ENCODE assay signal across 15 cellular contexts in the genomic region with DNA sequence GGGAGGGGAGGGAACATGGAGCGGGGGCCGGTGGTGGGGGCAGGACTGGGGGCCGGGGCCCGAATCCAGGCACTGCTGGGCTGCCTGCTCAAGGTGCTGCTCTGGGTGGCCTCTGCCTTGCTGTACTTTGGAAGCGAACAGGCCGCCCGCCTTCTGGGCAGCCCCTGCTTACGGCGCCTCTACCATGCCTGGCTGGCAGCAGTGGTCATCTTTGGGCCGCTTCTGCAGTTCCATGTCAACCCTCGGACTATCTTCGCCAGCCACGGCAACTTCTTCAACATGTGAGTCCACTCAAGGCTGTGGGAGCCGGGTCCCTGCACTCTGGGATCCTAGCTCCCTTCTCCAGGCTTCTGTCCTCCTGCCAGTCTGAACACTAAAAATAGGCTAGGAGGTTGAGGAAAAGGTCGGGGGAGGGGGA. TPM values are rescaled to one million over a fixed set of nuclear protein-coding genes. Genes with fewer than 3 reads are reported as not detected.
DNase-seq lines count a peak whose midpoint lies in the region; ATAC-seq, FAIRE-seq and TF ChIP-seq lines count a peak whose summit lies in the region.
"Had no signal": no experiment of that assay in that cellular context is flagged by ENCODE, and none has a peak within 500 bp of the region (broad histone marks: within the 10 kb centered on the region; RNA-seq: fewer than 3 reads in every experiment).

No MANE protein-coding gene starts in this region.

- in situ Hi-C loops in HepG2 (cut with HindIII; ENCODE audit: extremely low pct_ligation_motif_present, low pct_unique_long_range_greater_than_20kb) = loop anchor here (25.0 kb wide), 1 partner anchor 819 kb away; the partner anchor contains the start of genes BCL2L2, PABPN1 and PPP1R3E

- DNase-seq in T-helper 17 cell (no peak), HepG2 (ENCODE audit: low spot score) (no peak), NCI-H2171 (lab: John Stamatoyannopoulos, UW) (no peak), T1000 (lab: John Stamatoyannopoulos, UW) (no peak)
- DNase-seq in activated naive CD8-positive, alpha-beta T cell treated with anti-CD3 and anti-CD28 coated beads, Interleukin-2, amount 10 ng/mL, durations not matched to agents 7 days and 5 days = no peak
- DNase-seq: activated CD8-positive, alpha-beta memory T cell treated with anti-CD3 and anti-CD28 coated beads, Interleukin-2, amount 50 U/mL, for 4 hours; amygdala; NCI-H1436 treated with DMSO at 0.1 percent for 48 hours; NCI-H446 treated with DMSO at 0.1 percent for 48 hours; stimulated activated CD4-positive, alpha-beta T cell treated with anti-CD3 and anti-CD28 coated beads, Interleukin-4, amount 100 ng/mL, for 24 hours had no signal

- peaks cover 22% of the 10 kb centered on the region for H3K4me1 Mint-ChIP-seq in T-helper 17 cell
- H3K4me1 Mint-ChIP-seq in activated naive CD8-positive, alpha-beta T cell treated with anti-CD3 and anti-CD28 coated beads, Interleukin-2, amount 10 ng/mL, durations not matched to agents 7 days and 5 days = peaks cover 25% of the 10 kb centered on the region

- peak overlapping the region; percentile 16 for H3K4me2 ChIP-seq in HepG2 (ENCODE audit: low read depth, low read length)
- peak overlapping the region; percentile 20 for H3K4me2 ChIP-seq in skeletal muscle satellite cell (ENCODE audit: low read length)

- BruUV-seq in HepG2 (replicated peaks; lab: Mats Ljungman, UMichigan) = no TSS peak

- no peak for TF ChIP-seq EP300 in HepG2 (IDR thresholded peaks at IDR 0.05; ENCODE audit: low read depth in 2 of 2, low read length in 2 of 2)
- TF ChIP-seq EP300 in HepG2 (CRISPR knock-in tag; IDR thresholded peaks at IDR 0.05; ENCODE audit: borderline replicate concordance) = no peak

- peak overlapping the region; percentile 48 for H3K27ac ChIP-seq in HepG2 (ENCODE audit: extremely low read length, insufficient read depth, low read length)
- H3K27ac ChIP-seq: BLaER1 treated with 17β-estradiol and CSF1 and Interleukin-3, amounts not matched to agents 10 nM and 100 nM had no signal

- CTCF ChIA-PET in HepG2 (lab: Yijun Ruan, JAX; ENCODE audit: low intra/inter-chr PET ratio, low total read pairs) = no interaction called here

- peak overlapping the region; percentile 58 for H3K4me3 Mint-ChIP-seq in T-helper 17 cell
- H3K4me3 Mint-ChIP-seq in activated naive CD8-positive, alpha-beta T cell treated with anti-CD3 and anti-CD28 coated beads, Interleukin-2, amount 10 ng/mL, durations not matched to agents 7 days and 5 days = no peak overlapping the region

- 77% methylated on average over 15 of the region's 15 CpGs for WGBS in HepG2 (ENCODE audit: low lambda C conversion rate)

- no peaks in the 10 kb centered on the region for H3K27me3 Mint-ChIP-seq in T-helper 17 cell
- H3K27me3 Mint-ChIP-seq in activated naive CD8-positive, alpha-beta T cell treated with anti-CD3 and anti-CD28 coated beads, Interleukin-2, amount 10 ng/mL, durations not matched to agents 7 days and 5 days = no peaks in the 10 kb centered on the region

- intact Hi-C loops in HepG2 (cut with micrococcal nuclease; ENCODE audit: unreplicated experiment) = no loop called here

- H3K27ac Mint-ChIP-seq in T-helper 17 cell = no peak overlapping the region
- peak overlapping the region; percentile 88 for H3K27ac Mint-ChIP-seq in activated naive CD8-positive, alpha-beta T cell treated with anti-CD3 and anti-CD28 coated beads, Interleukin-2, amount 10 ng/mL, durations not matched to agents 7 days and 5 days

- H3K27me3 ChIP-seq in HepG2 (ENCODE audit: control insufficient read depth in 1 of 2, insufficient read depth in 2 of 2, low read length in 2 of 2) = no peaks in the 10 kb centered on the region; a peak in 1 of 5 replicates
- no peaks in the 10 kb centered on the region for H3K27me3 ChIP-seq in skeletal muscle satellite cell (ENCODE audit: control insufficient read depth, insufficient read depth, low read length)
- H3K27me3 ChIP-seq: BLaER1 treated with 17β-estradiol and CSF1 and Interleukin-3, amounts not matched to agents 10 nM and 100 nM had no signal

- POLR2A ChIA-PET in activated naive CD8-positive, alpha-beta T cell treated with anti-CD3 and anti-CD28 coated beads, Interleukin-2, amount 10 ng/mL, durations not matched to agents 7 days and 5 days (lab: Charles Lee) = interaction anchor here (1.0 to 5.6 kb wide), 6 partner anchors 9 to 81 kb away, joined by 3 to 51 read pairs (median 6); partner anchors contain the start of genes CHMP4A, DCAF11, IRF9 and NRL
- POLR2A ChIA-PET in HepG2 (lab: Yijun Ruan, JAX) = interaction anchor here (0.6 to 22.7 kb wide), 8 partner anchors 9 to 79 kb away, joined by 3 to 977 read pairs (median 11); partner anchors contain the start of genes DCAF11, EMC9, IRF9 and NRL

- no peak for FAIRE-seq in HepG2 (lab: Jason Lieb, UNC)
- FAIRE-seq: keratinocyte had no signal

- H3K79me2 ChIP-seq in HepG2 (ENCODE audit: insufficient read depth, low read length) = peaks cover 5% of the 10 kb centered on the region

- no peak for TF ChIP-seq RAD21 in HepG2 (CRISPR knock-in tag; IDR thresholded peaks at IDR 0.05)

- H2AFZ ChIP-seq in HepG2 (ENCODE audit: low read length) = no peak overlapping the region

- TF ChIP-seq CTCF in HepG2 (CRISPR knock-in tag; IDR thresholded peaks at IDR 0.05) = no peak

- ATAC-seq in T-helper 17 cell (no peak), HepG2 (peak; percentile 0; the same call in 2 of the 3 replicates), HG02973 (IDR thresholded peaks at IDR 0.05; ENCODE audit: unreplicated experiment) (no peak)
- ATAC-seq in activated naive CD8-positive, alpha-beta T cell treated with anti-CD3 and anti-CD28 coated beads, Interleukin-2, amount 10 ng/mL, durations not matched to agents 7 days and 5 days (ENCODE audit: low read depth) = no peak
- ATAC-seq: SK-N-SH treated with all-trans-retinoic acid at 6 μM for 48 hours had no signal

- H3K36me3 Mint-ChIP-seq in T-helper 17 cell (ENCODE audit: low read depth) = peaks cover 2% of the 10 kb centered on the region
- H3K36me3 Mint-ChIP-seq in activated naive CD8-positive, alpha-beta T cell treated with anti-CD3 and anti-CD28 coated beads, Interleukin-2, amount 10 ng/mL, durations not matched to agents 7 days and 5 days = peaks cover 9% of the 10 kb centered on the region

- H3K9me3 Mint-ChIP-seq in activated naive CD8-positive, alpha-beta T cell treated with anti-CD3 and anti-CD28 coated beads, Interleukin-2, amount 10 ng/mL, durations not matched to agents 7 days and 5 days = no peaks in the 10 kb centered on the region

- TF ChIP-seq POLR2A in HepG2 (IDR thresholded peaks at IDR 0.05; ENCODE audit: insufficient read depth in 1 of 2, low read depth in 2 of 2, low read length in 2 of 2) = no peak

- H3K36me3 ChIP-seq in HepG2 (replicated peaks in 1 of 2; ENCODE audit: control insufficient read depth in 1 of 2, insufficient read depth in 2 of 2, low read length in 2 of 2) = no peaks in the 10 kb centered on the region
- H3K36me3 ChIP-seq in skeletal muscle satellite cell (ENCODE audit: insufficient read depth, low read length) = no peaks in the 10 kb centered on the region
- H3K36me3 ChIP-seq: BLaER1 treated with 17β-estradiol and CSF1 and Interleukin-3, amounts not matched to agents 10 nM and 100 nM had no signal

- H3K9me3 ChIP-seq in T-helper 17 cell (ENCODE audit: control insufficient read depth, low read length, poor library complexity, severe bottlenecking) (no peaks in the 10 kb centered on the region), HepG2 (ENCODE audit: low read length) (no peaks in the 10 kb centered on the region), skeletal muscle satellite cell (replicated peaks; ENCODE audit: low read length) (no peaks in the 10 kb centered on the region)
- H3K9me3 ChIP-seq: BLaER1 treated with 17β-estradiol and CSF1 and Interleukin-3, amounts not matched to agents 10 nM and 100 nM had no signal

- H3K9ac ChIP-seq in HepG2 (ENCODE audit: insufficient read depth, low read depth, low read length) = no peak overlapping the region; the same call in 1 of the 2 replicates
- no peak overlapping the region for H3K9ac ChIP-seq in skeletal muscle satellite cell (ENCODE audit: low read depth, low read length)

- H3K4me3 ChIP-seq in HepG2 (replicated peaks in 1 of 3; ENCODE audit: insufficient read depth in 1 of 3, low read depth in 2 of 3, low read length in 3 of 3) (no peak overlapping the region), skeletal muscle satellite cell (ENCODE audit: low read length) (no peak overlapping the region)
- H3K4me3 ChIP-seq: BLaER1 treated with 17β-estradiol and CSF1 and Interleukin-3, amounts not matched to agents 10 nM and 100 nM had no signal

- H3K4me1 ChIP-seq in HepG2 (ENCODE audit: insufficient read depth, low read length) (peaks cover 53% of the 10 kb centered on the region), skeletal muscle satellite cell (ENCODE audit: control insufficient read depth, insufficient read depth, low read length) (peaks cover 27% of the 10 kb centered on the region)

- H4K20me1 ChIP-seq in HepG2 (ENCODE audit: insufficient read depth, low read length) = peaks cover under 1% of the 10 kb centered on the region; the same call in 1 of the 2 replicates

RNA-seq across cellular contexts. Expression of gene FITM1, which starts 1.1 kb away (rescaled TPM):
- total RNA-seq in T-helper 17 cell (1 to 10 TPM; 1.4 to 1.9 TPM), HepG2 (2016; rRNA removed; fragmentation: Illumina TruSeq; extraction: Trizol) (3.1 and 5.8 TPM in 2 replicates)
- 1 to 10 TPM; 1.3 to 1.7 TPM for total RNA-seq in activated naive CD8-positive, alpha-beta T cell treated with anti-CD3 and anti-CD28 coated beads, Interleukin-2, amount 10 ng/mL, durations not matched to agents 7 days and 5 days
- total RNA-seq in HepG2 (2016; cell fraction: cytosol; rRNA removed; fragmentation: Illumina TruSeq; extraction: Trizol; ENCODE audit: low read depth) = 2.1 and 4.3 TPM in 2 replicates
- 4.0 and 5.2 TPM in 2 replicates for total RNA-seq in HepG2 (2016; cell fraction: insoluble cytoplasmic fraction; rRNA removed; fragmentation: Illumina TruSeq; extraction: Trizol)
- 2.2 and 3.3 TPM in 2 replicates for total RNA-seq in HepG2 (2016; cell fraction: membrane; rRNA removed; fragmentation: Illumina TruSeq; extraction: Trizol)
- 4.1 and 5.6 TPM in 2 replicates for total RNA-seq in HepG2 (2016; cell fraction: nucleus; rRNA removed; fragmentation: Illumina TruSeq; extraction: Trizol)
- 2.7 and 3.6 TPM in 2 replicates for polyA plus RNA-seq in HepG2 (2011; rRNA removed)
- 2.3 and 4.4 TPM in 2 replicates for polyA plus RNA-seq in HepG2 (2011; cell fraction: cytosol; rRNA removed)
- polyA plus RNA-seq in HepG2 (2011; cell fraction: nucleus; rRNA removed) = 11.8 and 15.0 TPM in 2 replicates
- 2.5 and 2.7 TPM in 2 replicates for polyA plus RNA-seq in HepG2 (2012)
- 3.0 and 3.4 TPM in 2 replicates for polyA plus RNA-seq in HepG2 (2016; cell fraction: cytosol; fragmentation: Illumina TruSeq; extraction: Trizol; ENCODE audit: low read depth)
- polyA plus RNA-seq in HepG2 (2016; cell fraction: insoluble cytoplasmic fraction; fragmentation: Illumina TruSeq; extraction: Trizol; ENCODE audit: low read depth) = 2.7 and 3.0 TPM in 2 replicates
- polyA plus RNA-seq in HepG2 (2016; cell fraction: membrane; fragmentation: Illumina TruSeq; extraction: Trizol; ENCODE audit: low read depth) = 1.9 and 2.4 TPM in 2 replicates
- polyA plus RNA-seq in HepG2 (2016; cell fraction: nucleus; fragmentation: Illumina TruSeq; extraction: Trizol; ENCODE audit: insufficient read depth, low read depth) = 6.4 and 7.9 TPM in 2 replicates
- polyA minus RNA-seq in HepG2 (2011; rRNA and poly(A)+ RNA removed; ENCODE audit: low replicate concordance) = 1.6 and 7.9 TPM in 2 replicates
- 2.1 TPM in 2 replicates for polyA minus RNA-seq in HepG2 (2011; cell fraction: cytosol; rRNA and poly(A)+ RNA removed)
- polyA minus RNA-seq in HepG2 (2011; cell fraction: nucleus; rRNA and poly(A)+ RNA removed) = 3.9 and 4.2 TPM in 2 replicates
- 0.44 and 0.51 TPM in 2 replicates for total RNA-seq in skeletal muscle satellite cell (2012; rRNA removed)
- polyA plus RNA-seq: keratinocyte had no signal

RNA-seq across cellular contexts. Expression of gene PSME1, which starts 4.4 kb away (rescaled TPM):
- total RNA-seq in T-helper 17 cell (100 to 1,000 TPM; 235 to 257 TPM), HepG2 (2016; rRNA removed; fragmentation: Illumina TruSeq; extraction: Trizol) (608 and 713 TPM in 2 replicates)
- total RNA-seq in activated naive CD8-positive, alpha-beta T cell treated with anti-CD3 and anti-CD28 coated beads, Interleukin-2, amount 10 ng/mL, durations not matched to agents 7 days and 5 days = 100 to 1,000 TPM; 430 to 443 TPM
- 168 and 169 TPM in 2 replicates for total RNA-seq in HepG2 (2016; cell fraction: cytosol; rRNA removed; fragmentation: Illumina TruSeq; extraction: Trizol; ENCODE audit: low read depth)
- 588 and 713 TPM in 2 replicates for total RNA-seq in HepG2 (2016; cell fraction: insoluble cytoplasmic fraction; rRNA removed; fragmentation: Illumina TruSeq; extraction: Trizol)
- 219 and 226 TPM in 2 replicates for total RNA-seq in HepG2 (2016; cell fraction: membrane; rRNA removed; fragmentation: Illumina TruSeq; extraction: Trizol)
- total RNA-seq in HepG2 (2016; cell fraction: nucleus; rRNA removed; fragmentation: Illumina TruSeq; extraction: Trizol) = 227 and 232 TPM in 2 replicates
- 144 and 159 TPM in 2 replicates for polyA plus RNA-seq in HepG2 (2011; rRNA removed)
- 166 and 205 TPM in 2 replicates for polyA plus RNA-seq in HepG2 (2011; cell fraction: cytosol; rRNA removed)
- polyA plus RNA-seq in HepG2 (2011; cell fraction: nucleus; rRNA removed) = 178 and 230 TPM in 2 replicates
- 318 and 352 TPM in 2 replicates for polyA plus RNA-seq in HepG2 (2012)
- 166 and 179 TPM in 2 replicates for polyA plus RNA-seq in HepG2 (2016; cell fraction: cytosol; fragmentation: Illumina TruSeq; extraction: Trizol; ENCODE audit: low read depth)
- polyA plus RNA-seq in HepG2 (2016; cell fraction: insoluble cytoplasmic fraction; fragmentation: Illumina TruSeq; extraction: Trizol; ENCODE audit: low read depth) = 679 and 694 TPM in 2 replicates
- 175 and 190 TPM in 2 replicates for polyA plus RNA-seq in HepG2 (2016; cell fraction: membrane; fragmentation: Illumina TruSeq; extraction: Trizol; ENCODE audit: low read depth)
- 333 and 365 TPM in 2 replicates for polyA plus RNA-seq in HepG2 (2016; cell fraction: nucleus; fragmentation: Illumina TruSeq; extraction: Trizol; ENCODE audit: insufficient read depth, low read depth)
- polyA minus RNA-seq in HepG2 (2011; rRNA and poly(A)+ RNA removed; ENCODE audit: low replicate concordance) = 25.5 and 44.3 TPM in 2 replicates
- 59.6 and 69.7 TPM in 2 replicates for polyA minus RNA-seq in HepG2 (2011; cell fraction: cytosol; rRNA and poly(A)+ RNA removed)
- polyA minus RNA-seq in HepG2 (2011; cell fraction: nucleus; rRNA and poly(A)+ RNA removed) = 42.1 and 46.1 TPM in 2 replicates
- 59.1 and 71.9 TPM in 2 replicates for total RNA-seq in skeletal muscle satellite cell (2012; rRNA removed)

RNA-seq across cellular contexts. Expression of gene EMC9, which starts 9.8 kb away (rescaled TPM):
- 1 to 10 TPM; 8.3 to 9.7 TPM for total RNA-seq in T-helper 17 cell
- 10 to 100 TPM; 41.6 to 43.9 TPM for total RNA-seq in activated naive CD8-positive, alpha-beta T cell treated with anti-CD3 and anti-CD28 coated beads, Interleukin-2, amount 10 ng/mL, durations not matched to agents 7 days and 5 days
- total RNA-seq in HepG2 (2016; rRNA removed; fragmentation: Illumina TruSeq; extraction: Trizol) = 71.2 and 78.7 TPM in 2 replicates
- 68.4 and 89.8 TPM in 2 replicates for total RNA-seq in HepG2 (2016; cell fraction: cytosol; rRNA removed; fragmentation: Illumina TruSeq; extraction: Trizol; ENCODE audit: low read depth)
- total RNA-seq in HepG2 (2016; cell fraction: insoluble cytoplasmic fraction; rRNA removed; fragmentation: Illumina TruSeq; extraction: Trizol) = 67.6 and 78.5 TPM in 2 replicates
- total RNA-seq in HepG2 (2016; cell fraction: membrane; rRNA removed; fragmentation: Illumina TruSeq; extraction: Trizol) = 77.6 and 98.8 TPM in 2 replicates
- total RNA-seq in HepG2 (2016; cell fraction: nucleus; rRNA removed; fragmentation: Illumina TruSeq; extraction: Trizol) = 54.8 and 64.3 TPM in 2 replicates
- polyA plus RNA-seq in HepG2 (2011; rRNA removed) = 60.5 and 63.9 TPM in 2 replicates
- 49.4 and 73.1 TPM in 2 replicates for polyA plus RNA-seq in HepG2 (2011; cell fraction: cytosol; rRNA removed)
- 212 and 227 TPM in 2 replicates for polyA plus RNA-seq in HepG2 (2011; cell fraction: nucleus; rRNA removed)
- polyA plus RNA-seq in HepG2 (2012) = 50.7 and 62.7 TPM in 2 replicates
- polyA plus RNA-seq in HepG2 (2016; cell fraction: cytosol; fragmentation: Illumina TruSeq; extraction: Trizol; ENCODE audit: low read depth) = 103 and 134 TPM in 2 replicates
- 96.0 and 104 TPM in 2 replicates for polyA plus RNA-seq in HepG2 (2016; cell fraction: insoluble cytoplasmic fraction; fragmentation: Illumina TruSeq; extraction: Trizol; ENCODE audit: low read depth)
- polyA plus RNA-seq in HepG2 (2016; cell fraction: membrane; fragmentation: Illumina TruSeq; extraction: Trizol; ENCODE audit: low read depth) = 99.3 and 118 TPM in 2 replicates
- polyA plus RNA-seq in HepG2 (2016; cell fraction: nucleus; fragmentation: Illumina TruSeq; extraction: Trizol; ENCODE audit: insufficient read depth, low read depth) = 175 and 183 TPM in 2 replicates
- 16.0 and 62.4 TPM in 2 replicates for polyA minus RNA-seq in HepG2 (2011; rRNA and poly(A)+ RNA removed; ENCODE audit: low replicate concordance)
- polyA minus RNA-seq in HepG2 (2011; cell fraction: cytosol; rRNA and poly(A)+ RNA removed) = 10.1 and 13.6 TPM in 2 replicates
- polyA minus RNA-seq in HepG2 (2011; cell fraction: nucleus; rRNA and poly(A)+ RNA removed) = 35.1 and 41.2 TPM in 2 replicates
- total RNA-seq in skeletal muscle satellite cell (2012; rRNA removed) = 13.8 and 16.5 TPM in 2 replicates

RNA-seq across cellular contexts. Expression of gene PSME2, which starts 14.9 kb away (rescaled TPM):
- total RNA-seq in T-helper 17 cell (100 to 1,000 TPM; 134 to 141 TPM), HepG2 (2016; rRNA removed; fragmentation: Illumina TruSeq; extraction: Trizol) (716 and 834 TPM in 2 replicates)
- 100 to 1,000 TPM; 406 to 414 TPM for total RNA-seq in activated naive CD8-positive, alpha-beta T cell treated with anti-CD3 and anti-CD28 coated beads, Interleukin-2, amount 10 ng/mL, durations not matched to agents 7 days and 5 days
- 203 and 215 TPM in 2 replicates for total RNA-seq in HepG2 (2016; cell fraction: cytosol; rRNA removed; fragmentation: Illumina TruSeq; extraction: Trizol; ENCODE audit: low read depth)
- 729 and 850 TPM in 2 replicates for total RNA-seq in HepG2 (2016; cell fraction: insoluble cytoplasmic fraction; rRNA removed; fragmentation: Illumina TruSeq; extraction: Trizol)
- total RNA-seq in HepG2 (2016; cell fraction: membrane; rRNA removed; fragmentation: Illumina TruSeq; extraction: Trizol) = 201 TPM in 2 replicates
- total RNA-seq in HepG2 (2016; cell fraction: nucleus; rRNA removed; fragmentation: Illumina TruSeq; extraction: Trizol) = 350 and 410 TPM in 2 replicates
- 332 and 362 TPM in 2 replicates for polyA plus RNA-seq in HepG2 (2011; rRNA removed)
- polyA plus RNA-seq in HepG2 (2011; cell fraction: cytosol; rRNA removed) = 139 and 148 TPM in 2 replicates
- polyA plus RNA-seq in HepG2 (2011; cell fraction: nucleus; rRNA removed) = 1,051 and 1,099 TPM in 2 replicates
- polyA plus RNA-seq in HepG2 (2012) = 349 and 352 TPM in 2 replicates
- 217 and 232 TPM in 2 replicates for polyA plus RNA-seq in HepG2 (2016; cell fraction: cytosol; fragmentation: Illumina TruSeq; extraction: Trizol; ENCODE audit: low read depth)
- polyA plus RNA-seq in HepG2 (2016; cell fraction: insoluble cytoplasmic fraction; fragmentation: Illumina TruSeq; extraction: Trizol; ENCODE audit: low read depth) = 820 and 900 TPM in 2 replicates
- 168 and 182 TPM in 2 replicates for polyA plus RNA-seq in HepG2 (2016; cell fraction: membrane; fragmentation: Illumina TruSeq; extraction: Trizol; ENCODE audit: low read depth)
- 846 and 908 TPM in 2 replicates for polyA plus RNA-seq in HepG2 (2016; cell fraction: nucleus; fragmentation: Illumina TruSeq; extraction: Trizol; ENCODE audit: insufficient read depth, low read depth)
- polyA minus RNA-seq in HepG2 (2011; rRNA and poly(A)+ RNA removed; ENCODE audit: low replicate concordance) = 65.6 and 111 TPM in 2 replicates
- 47.8 and 52.0 TPM in 2 replicates for polyA minus RNA-seq in HepG2 (2011; cell fraction: cytosol; rRNA and poly(A)+ RNA removed)
- polyA minus RNA-seq in HepG2 (2011; cell fraction: nucleus; rRNA and poly(A)+ RNA removed) = 120 and 160 TPM in 2 replicates
- 79.9 and 122 TPM in 2 replicates for total RNA-seq in skeletal muscle satellite cell (2012; rRNA removed)

RNA-seq across cellular contexts. Expression of gene RNF31, which starts 15.7 kb away (rescaled TPM):
- total RNA-seq in T-helper 17 cell (10 to 100 TPM; 85.8 to 98.3 TPM), HepG2 (2016; rRNA removed; fragmentation: Illumina TruSeq; extraction: Trizol) (65.9 and 86.8 TPM in 2 replicates)
- 100 to 1,000 TPM; 131 to 153 TPM for total RNA-seq in activated naive CD8-positive, alpha-beta T cell treated with anti-CD3 and anti-CD28 coated beads, Interleukin-2, amount 10 ng/mL, durations not matched to agents 7 days and 5 days
- 17.8 and 17.9 TPM in 2 replicates for total RNA-seq in HepG2 (2016; cell fraction: cytosol; rRNA removed; fragmentation: Illumina TruSeq; extraction: Trizol; ENCODE audit: low read depth)
- 59.1 and 93.8 TPM in 2 replicates for total RNA-seq in HepG2 (2016; cell fraction: insoluble cytoplasmic fraction; rRNA removed; fragmentation: Illumina TruSeq; extraction: Trizol)
- 39.1 and 41.7 TPM in 2 replicates for total RNA-seq in HepG2 (2016; cell fraction: membrane; rRNA removed; fragmentation: Illumina TruSeq; extraction: Trizol)
- total RNA-seq in HepG2 (2016; cell fraction: nucleus; rRNA removed; fragmentation: Illumina TruSeq; extraction: Trizol) = 72.5 and 77.1 TPM in 2 replicates
- polyA plus RNA-seq in HepG2 (2011; rRNA removed) = 48.2 and 59.0 TPM in 2 replicates
- 20.8 and 23.9 TPM in 2 replicates for polyA plus RNA-seq in HepG2 (2011; cell fraction: cytosol; rRNA removed)
- polyA plus RNA-seq in HepG2 (2011; cell fraction: nucleus; rRNA removed) = 197 and 225 TPM in 2 replicates
- polyA plus RNA-seq in HepG2 (2012) = 61.6 and 78.3 TPM in 2 replicates
- 13.8 and 14.9 TPM in 2 replicates for polyA plus RNA-seq in HepG2 (2016; cell fraction: cytosol; fragmentation: Illumina TruSeq; extraction: Trizol; ENCODE audit: low read depth)
- polyA plus RNA-seq in HepG2 (2016; cell fraction: insoluble cytoplasmic fraction; fragmentation: Illumina TruSeq; extraction: Trizol; ENCODE audit: low read depth) = 59.9 and 61.7 TPM in 2 replicates
- 28.2 and 30.6 TPM in 2 replicates for polyA plus RNA-seq in HepG2 (2016; cell fraction: membrane; fragmentation: Illumina TruSeq; extraction: Trizol; ENCODE audit: low read depth)
- polyA plus RNA-seq in HepG2 (2016; cell fraction: nucleus; fragmentation: Illumina TruSeq; extraction: Trizol; ENCODE audit: insufficient read depth, low read depth) = 186 and 241 TPM in 2 replicates
- polyA minus RNA-seq in HepG2 (2011; rRNA and poly(A)+ RNA removed; ENCODE audit: low replicate concordance) = 71.7 and 184 TPM in 2 replicates
- polyA minus RNA-seq in HepG2 (2011; cell fraction: cytosol; rRNA and poly(A)+ RNA removed) = 31.6 and 52.6 TPM in 2 replicates
- 113 and 130 TPM in 2 replicates for polyA minus RNA-seq in HepG2 (2011; cell fraction: nucleus; rRNA and poly(A)+ RNA removed)
- total RNA-seq in skeletal muscle satellite cell (2012; rRNA removed) = 38.7 and 40.6 TPM in 2 replicates
